20 cellular contexts compared by ENCODE assay signal in genomic region chr16:28592979-28593553, GRCh38. TPM values are rescaled to one million over a fixed set of nuclear protein-coding genes. Genes with fewer than 3 reads are reported as not detected.
DNase-seq lines count a peak whose midpoint lies in the region; ATAC-seq and TF ChIP-seq lines count a peak whose summit lies in the region.
"Had no signal": no experiment of that assay in that cellular context is flagged by ENCODE, and none has a peak within 500 bp of the region (broad histone marks: within the 10 kb centered on the region; RNA-seq: fewer than 3 reads in every experiment).

No MANE protein-coding gene starts in this region.

- no peak for TF ChIP-seq POLR2A in heart left ventricle (IDR thresholded peaks at IDR 0.05)

- no peak overlapping the region for H3K9ac ChIP-seq in endodermal cell (ENCODE audit: extremely low read depth, low read length, poor library complexity, severe bottlenecking)
- H3K9ac ChIP-seq: BLaER1 had no signal

- H3K4me1 Mint-ChIP-seq in CD8-positive, alpha-beta memory T cell, result peaks cover 0 to 3% (median 3%) of the 10 kb centered on the region in 3 donors
- H3K4me1 Mint-ChIP-seq in endodermal cell, result peaks cover 16% of the 10 kb centered on the region
- no peaks in the 10 kb centered on the region for H3K4me1 Mint-ChIP-seq in stimulated activated memory B cell treated with anti-CD40 and anti-IgM and Interleukin-4, amounts not matched to agents 10 μg/mL and 1 μg/mL and 100 μg/mL, for 72 hours

- H3K36me3 ChIP-seq in heart left ventricle (peaks cover 0 to 45% (median 29%) of the 10 kb centered on the region in 9 donors), endodermal cell (ENCODE audit: control insufficient read depth, insufficient read depth, low read length) (peaks cover 7% of the 10 kb centered on the region)
- peaks cover 8% of the 10 kb centered on the region for H3K36me3 ChIP-seq in CD8-positive, alpha-beta memory T cell (ENCODE audit: insufficient read depth, low read length)

- H3K9me3 ChIP-seq in heart left ventricle (no peaks in the 10 kb centered on the region), endodermal cell (ENCODE audit: control insufficient read depth, low read length) (no peaks in the 10 kb centered on the region)
- H3K9me3 ChIP-seq in CD8-positive, alpha-beta memory T cell (ENCODE audit: low read length), result no peaks in the 10 kb centered on the region
- H3K9me3 ChIP-seq: A549, BLaER1 had no signal

- H3K27me3 Mint-ChIP-seq in CD8-positive, alpha-beta memory T cell, result peaks cover 0 to 2% of the 10 kb centered on the region in 2 donors
- H3K27me3 Mint-ChIP-seq in endodermal cell (ENCODE audit: insufficient read depth), result no peaks in the 10 kb centered on the region
- H3K27me3 Mint-ChIP-seq in stimulated activated memory B cell treated with anti-CD40 and anti-IgM and Interleukin-4, amounts not matched to agents 10 μg/mL and 1 μg/mL and 100 μg/mL, for 72 hours, result peaks cover 13% of the 10 kb centered on the region

- no peak overlapping the region for H3K4me3 ChIP-seq in heart left ventricle
- no peak overlapping the region for H3K4me3 ChIP-seq in CD8-positive, alpha-beta memory T cell (ENCODE audit: low read length)
- H3K4me3 ChIP-seq in endodermal cell (ENCODE audit: low read length), result no peak overlapping the region
- H3K4me3 ChIP-seq: A549, BLaER1, PC-9 had no signal

- DNase-seq in left cardiac atrium (peak; percentile 18), heart left ventricle (no peak), endodermal cell (peak; percentile 31), NCI-H1105 treated with DMSO at 0.1 percent for 48 hours (lab: John Stamatoyannopoulos, UW) (no peak)
- no peak for DNase-seq in CD8-positive, alpha-beta memory T cell
- DNase-seq in stimulated activated CD4-positive, alpha-beta T cell treated with anti-CD3 and anti-CD28 coated beads, Interleukin-15, amount 100 ng/mL, for 24 hours, result no peak
- DNase-seq: GDM1, H9, NCI-H1417 treated with DMSO at 0.1 percent for 48 hours, NCI-H187 treated with DMSO at 0.1 percent for 48 hours, NCI-H345, NCI-H524 treated with DMSO at 0.1 percent for 48 hours, PC-9, SIG-M5 had no signal

- intact Hi-C loops in left cardiac atrium (cut with DNase I) (no loop called here), heart left ventricle (cut with DNase I) (no loop called here)

- H3K27me3 ChIP-seq in heart left ventricle (no peaks in the 10 kb centered on the region), endodermal cell (ENCODE audit: control insufficient read depth, insufficient read depth, low read length, poor library complexity, severe bottlenecking) (no peaks in the 10 kb centered on the region)
- no peaks in the 10 kb centered on the region for H3K27me3 ChIP-seq in CD8-positive, alpha-beta memory T cell (ENCODE audit: insufficient read depth, low read length, poor library complexity, severe bottlenecking)
- H3K27me3 ChIP-seq: BLaER1 had no signal

- peak overlapping the region in 6 of 8 donors; percentile 47 to 98 (median 71) for H3K27ac Mint-ChIP-seq in CD8-positive, alpha-beta memory T cell
- H3K27ac Mint-ChIP-seq in endodermal cell, result no peak overlapping the region
- no peak overlapping the region for H3K27ac Mint-ChIP-seq in stimulated activated memory B cell treated with anti-CD40 and anti-IgM and Interleukin-4, amounts not matched to agents 10 μg/mL and 1 μg/mL and 100 μg/mL, for 72 hours

- TF ChIP-seq CTCF in heart left ventricle (IDR thresholded peaks at IDR 0.05), result no peak
- no peak for TF ChIP-seq CTCF in endodermal cell (conservative IDR thresholded peaks at IDR 0.05)

- H3K36me3 Mint-ChIP-seq in CD8-positive, alpha-beta memory T cell, result peaks cover 0 to 48% (median 3%) of the 10 kb centered on the region in 3 donors
- peaks cover 23% of the 10 kb centered on the region for H3K36me3 Mint-ChIP-seq in endodermal cell (ENCODE audit: low read depth)
- peaks cover 44% of the 10 kb centered on the region for H3K36me3 Mint-ChIP-seq in stimulated activated memory B cell treated with anti-CD40 and anti-IgM and Interleukin-4, amounts not matched to agents 10 μg/mL and 1 μg/mL and 100 μg/mL, for 72 hours

- H3K9me3 Mint-ChIP-seq in CD8-positive, alpha-beta memory T cell, result no peaks in the 10 kb centered on the region
- no peaks in the 10 kb centered on the region for H3K9me3 Mint-ChIP-seq in endodermal cell
- H3K9me3 Mint-ChIP-seq in stimulated activated memory B cell treated with anti-CD40 and anti-IgM and Interleukin-4, amounts not matched to agents 10 μg/mL and 1 μg/mL and 100 μg/mL, for 72 hours, result no peaks in the 10 kb centered on the region
- H3K9me3 Mint-ChIP-seq: H9 had no signal

- H3K27ac ChIP-seq in heart left ventricle (no peak overlapping the region), endodermal cell (ENCODE audit: low read depth, low read length) (no peak overlapping the region)
- no peak overlapping the region for H3K27ac ChIP-seq in CD8-positive, alpha-beta memory T cell (ENCODE audit: low read depth, low read length)
- H3K27ac ChIP-seq: A549, BLaER1, PC-9, RWPE1 had no signal

- peak overlapping the region in 1 of 7 donors; percentile 32 for H3K4me3 Mint-ChIP-seq in CD8-positive, alpha-beta memory T cell
- H3K4me3 Mint-ChIP-seq in endodermal cell, result no peak overlapping the region
- H3K4me3 Mint-ChIP-seq in stimulated activated memory B cell treated with anti-CD40 and anti-IgM and Interleukin-4, amounts not matched to agents 10 μg/mL and 1 μg/mL and 100 μg/mL, for 72 hours, result no peak overlapping the region
- H3K4me3 Mint-ChIP-seq: H9 had no signal

- 90 to 93% (median 90%) methylated on average over 11 to 13 of the region's 13 CpGs for WGBS in heart left ventricle, 4 donors
- WGBS in endodermal cell (ENCODE audit: insufficient coverage in 1 of 2, insufficient read length in 1 of 2), 2 experiments, result 93 to 94% methylated on average over 3 to 11 of the region's 13 CpGs

- peaks cover 0 to 19% (median 4%) of the 10 kb centered on the region in 12 donors for H3K4me1 ChIP-seq in heart left ventricle
- no peaks in the 10 kb centered on the region for H3K4me1 ChIP-seq in CD8-positive, alpha-beta memory T cell (ENCODE audit: insufficient read depth, low read length)
- H3K4me1 ChIP-seq in endodermal cell (ENCODE audit: control insufficient read depth, insufficient read depth, low read length), result peaks cover 4% of the 10 kb centered on the region

- POLR2A ChIA-PET in CD8-positive, alpha-beta memory T cell (lab: Charles Lee), result interaction anchor here (0.6 kb wide), 1 partner anchor 17 kb away, joined by 4 read pairs; no protein-coding TSS in a partner anchor

- CTCF ChIA-PET in CD8-positive, alpha-beta memory T cell (lab: Charles Lee), result interaction anchor here (0.6 kb wide), 1 partner anchor 369 kb away, joined by 3 read pairs; no protein-coding TSS in a partner anchor

- ATAC-seq in left cardiac atrium (no peak), heart left ventricle (no peak)
- peak; percentile 28 for ATAC-seq in stimulated activated memory B cell treated with anti-CD40 and anti-IgM and Interleukin-4, amounts not matched to agents 10 μg/mL and 1 μg/mL and 100 μg/mL, for 72 hours
- ATAC-seq: A549 had no signal

RNA-seq across cellular contexts. Expression of gene SULT1A2, which starts 3.8 kb away (rescaled TPM):
- 1 to 10 TPM; 1.3 to 2.1 TPM for total RNA-seq in left cardiac atrium
- total RNA-seq in heart left ventricle, result 1 to 10 TPM in 3 of 9 donors, under 1 TPM in 6; 0.39 to 2.4 (median 0.70) TPM
- polyA plus RNA-seq in heart left ventricle, result under 1 TPM; 0.37 to 0.80 TPM
- total RNA-seq in CD8-positive, alpha-beta memory T cell, result under 1 TPM; 0.29 to 0.46 TPM
- polyA plus RNA-seq in CD8-positive, alpha-beta memory T cell, result not detected
- total RNA-seq in endodermal cell, result 1 to 10 TPM in 1 of 2 donors, under 1 TPM in 1; 0.29 to 1.9 TPM
- polyA plus RNA-seq in endodermal cell (2013, experiment 1 of 2), result 1.2 TPM
- 0.54 TPM for polyA plus RNA-seq in endodermal cell (2013, experiment 2 of 2)
- total RNA-seq: Daoy, M059J had no signal

RNA-seq across cellular contexts. Expression of gene SULT1A1, which starts 16.8 kb away (rescaled TPM):
- 10 to 100 TPM; 15.4 to 23.1 TPM for total RNA-seq in left cardiac atrium
- total RNA-seq in heart left ventricle, result 10 to 100 TPM in 8 of 9 donors, 1 to 10 TPM in 1; 8.7 to 35.9 (median 20.6) TPM
- polyA plus RNA-seq in heart left ventricle, result 10 to 100 TPM in 1 of 2 donors, 1 to 10 TPM in 1; 6.9 to 12.3 TPM
- total RNA-seq in CD8-positive, alpha-beta memory T cell, result 1 to 10 TPM; 5.9 to 7.4 TPM
- polyA plus RNA-seq in CD8-positive, alpha-beta memory T cell, result 7.3 TPM
- 1 to 10 TPM; 4.3 to 7.2 TPM for total RNA-seq in endodermal cell
- polyA plus RNA-seq in endodermal cell (2013, experiment 1 of 2), result 4.4 TPM
- polyA plus RNA-seq in endodermal cell (2013, experiment 2 of 2), result 7.2 TPM

RNA-seq across cellular contexts. Expression of gene SGF29, which starts 39.3 kb away (rescaled TPM):
- total RNA-seq in left cardiac atrium, result 10 to 100 TPM; 14.5 to 15.8 TPM
- total RNA-seq in heart left ventricle, result 10 to 100 TPM; 11.1 to 27.9 (median 15.6) TPM
- 10 to 100 TPM; 14.4 to 20.9 TPM for polyA plus RNA-seq in heart left ventricle
- total RNA-seq in CD8-positive, alpha-beta memory T cell, result 10 to 100 TPM; 37.9 to 39.8 TPM
- polyA plus RNA-seq in CD8-positive, alpha-beta memory T cell, result 56.9 TPM
- 10 to 100 TPM; 16.5 to 18.9 TPM for total RNA-seq in endodermal cell
- 20.2 TPM for polyA plus RNA-seq in endodermal cell (2013, experiment 1 of 2)
- polyA plus RNA-seq in endodermal cell (2013, experiment 2 of 2), result 17.8 TPM

RNA-seq across cellular contexts. Expression of gene NPIPB8, which starts 44.8 kb away (rescaled TPM):
- total RNA-seq in left cardiac atrium (under 1 TPM; 0.27 to 0.73 TPM), heart left ventricle (1 to 10 TPM in 1 of 9 donors, not detected in 8; 1.0 TPM), endodermal cell (under 1 TPM in 1 of 2 donors, not detected in 1; 0.35 TPM)
- polyA plus RNA-seq in heart left ventricle, result under 1 TPM in 1 of 2 donors, not detected in 1; 0.10 TPM
- total RNA-seq in CD8-positive, alpha-beta memory T cell, result 1 to 10 TPM; 1.3 to 1.4 TPM
- 0.60 TPM for polyA plus RNA-seq in CD8-positive, alpha-beta memory T cell
- polyA plus RNA-seq in endodermal cell (2013, experiment 1 of 2), result not detected
- not detected for polyA plus RNA-seq in endodermal cell (2013, experiment 2 of 2)
- total RNA-seq: Daoy, H9, M059J had no signal

RNA-seq across cellular contexts. Expression of gene NUPR1, which starts 54.3 kb away (rescaled TPM):
- total RNA-seq in left cardiac atrium, result 10 to 100 TPM; 49.3 to 90.2 TPM
- 10 to 100 TPM in 8 of 9 donors, 1 to 10 TPM in 1; 5.7 to 43.8 (median 26.2) TPM for total RNA-seq in heart left ventricle
- polyA plus RNA-seq in heart left ventricle, result 100 to 1,000 TPM in 1 of 2 donors, 10 to 100 TPM in 1; 64.9 to 103 TPM
- not detected for total RNA-seq in CD8-positive, alpha-beta memory T cell
- not detected for polyA plus RNA-seq in CD8-positive, alpha-beta memory T cell
- not detected for total RNA-seq in endodermal cell
- 0.14 TPM for polyA plus RNA-seq in endodermal cell (2013, experiment 1 of 2)
- polyA plus RNA-seq in endodermal cell (2013, experiment 2 of 2), result not detected

Comparison
In these comparisons a context has a peak if more than half of its experiments do, and no peak if none do; other contexts are left out.
1. DNase-seq: peak in left cardiac atrium (single experiment) and endodermal cell (single experiment); none in heart left ventricle (0 of 5), CD8-positive, alpha-beta memory T cell (0 of 5), NCI-H1105 treated with DMSO at 0.1 percent for 48 hours (single experiment) and stimulated activated CD4-positive, alpha-beta T cell treated with anti-CD3 and anti-CD28 coated beads, Interleukin-15, amount 100 ng/mL, for 24 hours (single experiment).
2. H3K27ac Mint-ChIP-seq: peak in CD8-positive, alpha-beta memory T cell (6 of 8); none in endodermal cell (single experiment) and stimulated activated memory B cell treated with anti-CD40 and anti-IgM and Interleukin-4, amounts not matched to agents 10 μg/mL and 1 μg/mL and 100 μg/mL, for 72 hours (single experiment).